17 cellular contexts compared by ENCODE assay signal in the genomic region with DNA sequence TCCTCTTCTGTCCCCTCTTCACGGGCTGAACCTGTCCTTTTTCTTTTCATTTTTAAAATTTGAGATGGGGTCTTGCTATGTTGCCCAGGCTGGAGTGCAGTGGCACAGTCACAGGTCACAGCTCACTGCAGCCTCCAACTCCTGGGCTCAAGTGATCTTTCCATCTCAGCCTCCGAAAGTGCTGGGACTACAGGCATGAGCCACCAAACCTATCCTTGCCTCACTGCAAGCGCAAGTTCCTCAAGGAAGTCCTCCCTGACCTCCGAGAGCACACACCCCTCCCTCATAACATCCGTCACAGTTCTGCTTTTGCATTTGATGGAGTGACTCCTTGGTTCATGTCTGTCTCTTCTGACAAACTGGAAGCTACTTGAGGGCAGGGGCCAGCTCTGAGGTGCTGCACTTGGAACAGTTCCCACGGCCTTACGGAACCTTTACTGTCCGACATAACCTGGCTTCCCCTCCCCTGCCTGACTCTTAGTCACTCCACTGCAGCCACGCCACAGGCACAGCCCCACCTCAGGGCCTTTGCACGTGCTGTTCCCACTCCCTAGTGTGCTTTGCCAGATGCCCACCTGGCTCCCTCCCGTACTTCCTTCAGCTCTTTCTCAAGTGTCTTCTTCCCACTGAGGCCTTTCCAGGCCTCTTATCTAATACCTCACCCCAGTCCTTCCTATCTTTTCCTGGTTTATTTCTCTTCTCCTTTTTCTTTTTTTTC. TPM values are rescaled to one million over a fixed set of nuclear protein-coding genes. Genes with fewer than 3 reads are reported as not detected.
DNase-seq lines count a peak whose midpoint lies in the region; ATAC-seq and TF ChIP-seq lines count a peak whose summit lies in the region.
"Had no signal": no experiment of that assay in that cellular context is flagged by ENCODE, and none has a peak within 500 bp of the region (broad histone marks: within the 10 kb centered on the region; RNA-seq: fewer than 3 reads in every experiment).

No MANE protein-coding gene starts in this region.

- peaks cover 28 to 39% (median 32%) of the 10 kb centered on the region in 3 donors for H3K4me1 Mint-ChIP-seq in T-cell

- peak overlapping the region; percentile 43 to 73 for H3K27ac Mint-ChIP-seq in T-cell
- H3K27ac Mint-ChIP-seq: activated B cell treated with CpG ODN at 0.5 μM for 24 hours had no signal

- peaks cover 21% of the 10 kb centered on the region for H3K36me3 Mint-ChIP-seq in T-cell

- peak; percentile 88 for DNase-seq in CD1c-positive myeloid dendritic cell (ENCODE audit: extremely low spot score)
- DNase-seq in HEK293T (ENCODE audit: extremely low spot score), result no peak
- peak in 1 of 34 experiments; percentile 30 for DNase-seq in T-cell
- DNase-seq in mucosa of descending colon, result peak in 2 of 3 donors; percentile 23 to 51
- DNase-seq: activated B cell treated with CpG ODN at 0.5 μM for 24 hours, anterior cingulate cortex, colonic mucosa, NCI-H2029, NCI-H526 treated with DMSO at 0.1 percent for 48 hours, Right ventricle myocardium superior had no signal

- H3K4me3 Mint-ChIP-seq in T-cell, result no peak overlapping the region
- H3K4me3 Mint-ChIP-seq: activated B cell treated with CpG ODN at 0.5 μM for 24 hours had no signal

- H3K36me3 ChIP-seq in mucosa of descending colon (ENCODE audit: low read depth), result no peaks in the 10 kb centered on the region

- no peaks in the 10 kb centered on the region for H3K9me3 Mint-ChIP-seq in T-cell
- H3K9me3 Mint-ChIP-seq: activated B cell treated with CpG ODN at 0.5 μM for 24 hours had no signal

- CTCF ChIA-PET in HEK293T (lab: Yijun Ruan, JAX), result interaction anchor here (0.6 to 1.0 kb wide), 2 partner anchors 24 to 333 kb away, joined by 3 to 4 read pairs; no protein-coding TSS in a partner anchor
- CTCF ChIA-PET in T-cell (lab: Charles Lee), result no interaction called here

- H3K27me3 Mint-ChIP-seq in T-cell, result no peaks in the 10 kb centered on the region
- H3K27me3 Mint-ChIP-seq: activated B cell treated with CpG ODN at 0.5 μM for 24 hours had no signal

- H3K9me3 ChIP-seq in mucosa of descending colon, result no peaks in the 10 kb centered on the region
- H3K9me3 ChIP-seq: BLaER1, colonic mucosa, esophagus muscularis mucosa, heart left ventricle, suprapubic skin had no signal

- no peak overlapping the region for H3K4me3 ChIP-seq in mucosa of descending colon
- H3K4me3 ChIP-seq: BLaER1, colonic mucosa, esophagus muscularis mucosa, heart left ventricle, suprapubic skin had no signal

- intact Hi-C loops in mucosa of descending colon (cut with DNase I, micrococcal nuclease), result no loop called here

- TF ChIP-seq CTCF in mucosa of descending colon (IDR thresholded peaks at IDR 0.05), result no peak

- peaks cover 6% of the 10 kb centered on the region for H3K4me1 ChIP-seq in mucosa of descending colon (ENCODE audit: low read depth)

- no peak for ATAC-seq in T-cell (replicated peaks in 1 of 4)
- no peak for ATAC-seq in mucosa of descending colon
- no peak for ATAC-seq in HG03135 (IDR thresholded peaks at IDR 0.05; ENCODE audit: unreplicated experiment)
- ATAC-seq in GM19397 (IDR thresholded peaks at IDR 0.05; ENCODE audit: unreplicated experiment), result no peak
- ATAC-seq in HG02571 (IDR thresholded peaks at IDR 0.05; ENCODE audit: unreplicated experiment), result no peak
- ATAC-seq: heart left ventricle had no signal

- POLR2A ChIA-PET in HEK293T (lab: Yijun Ruan, JAX) (interaction anchor here (1.3 to 1.4 kb wide), 2 partner anchors 12 to 22 kb away, joined by 3 read pairs; partner anchors contain the start of gene ALDOA), T-cell (lab: Charles Lee) (no interaction called here)

TF ChIP-seq in HEK293T, 16 proteins besides CTCF, POLR2A, EP300 and RAD21:
- TF ChIP-seq LEF1 (IDR thresholded peaks at IDR 0.05; ENCODE audit: borderline replicate concordance) (no peak), HDGF (IDR thresholded peaks at IDR 0.05; ENCODE audit: borderline replicate concordance) (no peak), FOXM1 (IDR thresholded peaks at IDR 0.05; ENCODE audit: borderline replicate concordance) (no peak), ZNF384 (IDR thresholded peaks at IDR 0.05) (peak; percentile 79)

RNA-seq across cellular contexts. Expression of gene TBX6, which starts 4.4 kb away (rescaled TPM):
- 1 to 10 TPM; 1.4 to 2.0 (median 1.5) TPM for total RNA-seq in T-cell
- 1 to 10 TPM in 1 of 3 donors, under 1 TPM in 2; 0.63 to 1.9 (median 0.90) TPM for total RNA-seq in mucosa of descending colon

RNA-seq across cellular contexts. Expression of gene YPEL3, which starts 8.7 kb away (rescaled TPM):
- 100 to 1,000 TPM; 105 to 277 (median 226) TPM for total RNA-seq in T-cell
- total RNA-seq in mucosa of descending colon, result 10 to 100 TPM; 30.5 to 78.4 (median 69.3) TPM

RNA-seq across cellular contexts. Expression of gene PPP4C, which starts 11.5 kb away (rescaled TPM):
- total RNA-seq in T-cell (100 to 1,000 TPM in 2 of 5 donors, 10 to 100 TPM in 3; 71.2 to 110 (median 97.9) TPM), mucosa of descending colon (100 to 1,000 TPM in 2 of 3 donors, 10 to 100 TPM in 1; 71.7 to 109 (median 102) TPM)

RNA-seq across cellular contexts. Expression of gene ALDOA, which starts 21.8 kb away (rescaled TPM):
- total RNA-seq in T-cell (100 to 1,000 TPM; 367 to 715 (median 567) TPM), mucosa of descending colon (1,000 to 10,000 TPM; 1,235 to 2,016 (median 1,778) TPM)

RNA-seq across cellular contexts. Expression of gene GDPD3, which starts 26.0 kb away (rescaled TPM):
- total RNA-seq in T-cell, result 10 to 100 TPM; 11.1 to 27.2 (median 22.1) TPM
- 10 to 100 TPM; 29.6 to 75.3 (median 51.7) TPM for total RNA-seq in mucosa of descending colon
